ENCODE assay signal across 8 cellular contexts in the genomic region with DNA sequence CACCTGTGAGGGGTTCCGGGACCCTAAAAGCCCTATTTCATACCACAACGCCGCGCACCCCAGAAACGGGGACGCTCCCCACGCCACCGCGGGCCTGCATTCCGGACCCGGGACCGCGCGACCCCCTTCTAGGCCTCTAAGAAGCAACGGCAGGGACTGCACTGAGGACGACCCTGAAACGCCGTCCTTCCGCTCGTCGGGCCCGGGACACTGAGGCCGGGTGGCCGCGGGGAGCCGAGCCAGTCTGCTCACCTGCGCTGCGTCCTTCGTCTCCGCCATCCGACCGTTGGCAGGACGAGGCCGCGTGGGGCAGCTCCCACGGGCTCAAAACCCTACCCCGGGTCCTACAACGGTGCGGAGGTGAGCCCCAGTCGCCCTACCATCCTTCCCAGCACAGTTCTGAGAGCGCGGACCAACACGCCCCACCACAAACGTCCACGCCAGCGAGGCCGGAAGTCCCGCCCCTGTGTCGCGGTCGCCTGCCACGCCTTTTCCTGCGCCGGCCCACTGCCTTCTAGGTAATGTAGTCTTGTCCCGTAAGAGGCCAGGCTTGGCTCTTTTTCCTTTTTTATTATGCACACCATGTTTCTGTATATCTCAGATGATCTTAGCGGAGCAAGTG. TPM values are rescaled to one million over a fixed set of nuclear protein-coding genes. Genes with fewer than 3 reads are reported as not detected.
DNase-seq lines count a peak whose midpoint lies in the region; TF ChIP-seq lines count a peak whose summit lies in the region.

TSS of gene ZNF550 (minus strand) at position 460 of the 622 bp plus-strand sequence. CDS start at position 279, 181 bp downstream.

- H3K36me3 Mint-ChIP-seq in endothelial cell (ENCODE audit: low read depth, unreplicated experiment) (peaks cover 61% of the 10 kb centered on the region), mesothelial cell of epicardium (peaks cover 47% of the 10 kb centered on the region)

- H3K27ac Mint-ChIP-seq in endothelial cell (ENCODE audit: unreplicated experiment) (peak within 1 kb of the TSS; percentile 84), mesothelial cell of epicardium (peak within 1 kb of the TSS; percentile 93)

- peaks cover 16% of the 10 kb centered on the region for H3K4me1 Mint-ChIP-seq in endothelial cell (ENCODE audit: unreplicated experiment)
- peaks cover 13% of the 10 kb centered on the region for H3K4me1 Mint-ChIP-seq in mesothelial cell of epicardium

- DNase-seq in COLO668 (lab: John Stamatoyannopoulos, UW; ENCODE audit: unreplicated experiment) (peak; percentile 86), GM20000 (ENCODE audit: low spot score) (peak; percentile 91), HT1080 (ENCODE audit: low read depth) (peak; percentile 89), NOMO-1 treated with dmso at 0.1 percent for 144 hours (lab: John Stamatoyannopoulos, UW; ENCODE audit: unreplicated experiment) (peak; percentile 80), endothelial cell (ENCODE audit: low spot score) (peak; percentile 81), mesothelial cell of epicardium (ENCODE audit: low spot score in 2 of 2, unreplicated experiment in 2 of 2) (peak; percentile 66 to 83)
- DNase-seq in activated CD8-positive, alpha-beta memory T cell treated with anti-CD3 and anti-CD28 coated beads, Interleukin-2, amount 50 U/mL, for 24 hours (ENCODE audit: extremely low read depth): peak; percentile 74
- DNase-seq in stimulated activated CD8-positive, alpha-beta memory T cell treated with anti-CD3 and anti-CD28 coated beads, Interleukin-15, amount 100 ng/mL, for 24 hours (ENCODE audit: low read depth): peak; percentile 69

- H3K9me3 Mint-ChIP-seq in endothelial cell (ENCODE audit: unreplicated experiment) (peaks cover 31% of the 10 kb centered on the region), mesothelial cell of epicardium (peaks cover 46% of the 10 kb centered on the region)

- H3K4me3 Mint-ChIP-seq in endothelial cell (ENCODE audit: unreplicated experiment) (peak within 1 kb of the TSS; percentile 100), mesothelial cell of epicardium (peak within 1 kb of the TSS; percentile 96)

- TF ChIP-seq CTCF in GM20000 (IDR thresholded peaks at IDR 0.05; ENCODE audit: extremely low read depth, missing control alignments): no peak
- no peak for TF ChIP-seq CTCF in endothelial cell (IDR thresholded peaks at IDR 0.05; ENCODE audit: unreplicated experiment)
- TF ChIP-seq CTCF in mesothelial cell of epicardium (IDR thresholded peaks at IDR 0.05; ENCODE audit: unreplicated experiment): no peak

- H3K27me3 Mint-ChIP-seq in endothelial cell (ENCODE audit: unreplicated experiment) (peaks cover 19% of the 10 kb centered on the region), mesothelial cell of epicardium (ENCODE audit: low read depth) (no peaks in the 10 kb centered on the region)

RNA-seq across cellular contexts. Expression of gene ZNF550, which starts in this region (rescaled TPM):
- 7.4 and 9.5 TPM in 2 replicates for total RNA-seq in HT1080 (2014; rRNA removed; shearing (Covaris generic))
- 9.3 and 10.1 TPM in 2 replicates for polyA plus RNA-seq in HT1080 (2015; cell fraction: cytosol; rRNA removed)
- 27.5 and 31.7 TPM in 2 replicates for polyA plus RNA-seq in HT1080 (2015; cell fraction: nucleus; rRNA removed)
- total RNA-seq in endothelial cell (ENCODE audit: unreplicated experiment) (15.3 TPM), mesothelial cell of epicardium (10.3 to 13.3 TPM (median 11.3 TPM) in 3 replicates)

Comparison
In these comparisons a context has a peak if more than half of its experiments do, and no peak if none do; other contexts are left out.
1. Peak in every context shown above with its lines: DNase-seq.